ENCODE assay signal across 8 cellular contexts in genomic region chr22:36258750-36259619, GRCh38. TPM values are rescaled to one million over a fixed set of nuclear protein-coding genes. Genes with fewer than 3 reads are reported as not detected.
DNase-seq lines count a peak whose midpoint lies in the region; ATAC-seq lines count a peak whose summit lies in the region.

No MANE protein-coding gene starts in this region.

- H3K27ac Mint-ChIP-seq in activated CD4-positive, alpha-beta T cell treated with anti-CD3 and anti-CD28 coated beads for 36 hours, result peak overlapping the region; percentile 80
- H3K27ac Mint-ChIP-seq in stimulated activated naive CD8-positive, alpha-beta T cell treated with anti-CD3 and anti-CD28 coated beads, Interleukin-15, Interleukin-2, amounts not matched to agents 100 ng/mL and 50 ng/mL, for 24 hours, result peak overlapping the region; percentile 72

- ATAC-seq in activated CD4-positive, alpha-beta T cell treated with anti-CD3 and anti-CD28 coated beads for 36 hours, result peak; percentile 68
- no peak for ATAC-seq in HG03460 (IDR thresholded peaks at IDR 0.05; ENCODE audit: unreplicated experiment)
- no peak for ATAC-seq in GM21528 (IDR thresholded peaks at IDR 0.05; ENCODE audit: low FRiP score, unreplicated experiment)

- H3K4me1 Mint-ChIP-seq in activated CD4-positive, alpha-beta T cell treated with anti-CD3 and anti-CD28 coated beads for 36 hours, result peaks cover 43% of the 10 kb centered on the region
- peaks cover 48% of the 10 kb centered on the region for H3K4me1 Mint-ChIP-seq in stimulated activated naive CD8-positive, alpha-beta T cell treated with anti-CD3 and anti-CD28 coated beads, Interleukin-15, Interleukin-2, amounts not matched to agents 100 ng/mL and 50 ng/mL, for 24 hours (ENCODE audit: low read depth)

- CTCF ChIA-PET in activated CD4-positive, alpha-beta T cell treated with anti-CD3 and anti-CD28 coated beads for 36 hours (lab: Charles Lee), result interaction anchor here (0.5 to 1.1 kb wide), 5 partner anchors 19 to 227 kb away, joined by 3 to 4 read pairs (median 3); no protein-coding TSS in a partner anchor

- peak; percentile 67 for DNase-seq in activated CD4-positive, alpha-beta T cell treated with anti-CD3 and anti-CD28 coated beads for 36 hours
- no peak for DNase-seq in activated CD4-positive, alpha-beta T cell treated with anti-CD3 and anti-CD28 coated beads, Interleukin-2, amount 50 U/mL, for 1 hour
- peak; percentile 53 to 67 for DNase-seq in activated T-cell treated with anti-CD3 and anti-CD28 coated beads, Interleukin-2, amount 50 U/mL, for 48 hours
- peak; percentile 75 for DNase-seq in iPS-NIHi11 (ENCODE audit: low spot score)
- DNase-seq in NCI-H1092 (lab: John Stamatoyannopoulos, UW), result no peak

- H3K4me3 Mint-ChIP-seq in activated CD4-positive, alpha-beta T cell treated with anti-CD3 and anti-CD28 coated beads for 36 hours, result peak overlapping the region; percentile 16
- peak overlapping the region; percentile 10 for H3K4me3 Mint-ChIP-seq in stimulated activated naive CD8-positive, alpha-beta T cell treated with anti-CD3 and anti-CD28 coated beads, Interleukin-15, Interleukin-2, amounts not matched to agents 100 ng/mL and 50 ng/mL, for 24 hours

- POLR2A ChIA-PET in activated CD4-positive, alpha-beta T cell treated with anti-CD3 and anti-CD28 coated beads for 36 hours (lab: Charles Lee), result interaction anchor here (0.8 kb wide), 1 partner anchor 9 kb away, joined by 3 read pairs; no protein-coding TSS in a partner anchor

- intact Hi-C loops in activated CD4-positive, alpha-beta T cell treated with anti-CD3 and anti-CD28 coated beads for 36 hours (cut with DNase I, micrococcal nuclease), result no loop called here

- H3K27me3 Mint-ChIP-seq in activated CD4-positive, alpha-beta T cell treated with anti-CD3 and anti-CD28 coated beads for 36 hours, result no peaks in the 10 kb centered on the region
- no peaks in the 10 kb centered on the region for H3K27me3 Mint-ChIP-seq in stimulated activated naive CD8-positive, alpha-beta T cell treated with anti-CD3 and anti-CD28 coated beads, Interleukin-15, Interleukin-2, amounts not matched to agents 100 ng/mL and 50 ng/mL, for 24 hours

- no peaks in the 10 kb centered on the region for H3K9me3 Mint-ChIP-seq in activated CD4-positive, alpha-beta T cell treated with anti-CD3 and anti-CD28 coated beads for 36 hours (ENCODE audit: low read depth)
- H3K9me3 Mint-ChIP-seq in stimulated activated naive CD8-positive, alpha-beta T cell treated with anti-CD3 and anti-CD28 coated beads, Interleukin-15, Interleukin-2, amounts not matched to agents 100 ng/mL and 50 ng/mL, for 24 hours, result no peaks in the 10 kb centered on the region

- peaks cover 57% of the 10 kb centered on the region for H3K36me3 Mint-ChIP-seq in activated CD4-positive, alpha-beta T cell treated with anti-CD3 and anti-CD28 coated beads for 36 hours (ENCODE audit: low read depth)
- H3K36me3 Mint-ChIP-seq in stimulated activated naive CD8-positive, alpha-beta T cell treated with anti-CD3 and anti-CD28 coated beads, Interleukin-15, Interleukin-2, amounts not matched to agents 100 ng/mL and 50 ng/mL, for 24 hours (ENCODE audit: low read depth), result peaks cover 48% of the 10 kb centered on the region

RNA-seq across cellular contexts. Expression of gene APOL1, which starts 6.1 kb away (rescaled TPM):
- total RNA-seq in activated CD4-positive, alpha-beta T cell treated with anti-CD3 and anti-CD28 coated beads for 36 hours, result 10 to 100 TPM; 32.0 to 37.2 TPM

RNA-seq across cellular contexts. Expression of gene APOL2, which starts 19.7 kb away (rescaled TPM):
- 10 to 100 TPM; 64.5 TPM for total RNA-seq in activated CD4-positive, alpha-beta T cell treated with anti-CD3 and anti-CD28 coated beads for 36 hours

RNA-seq across cellular contexts. Expression of gene APOL4, which starts 57.4 kb away (rescaled TPM):
- under 1 TPM; 0.16 to 0.21 TPM for total RNA-seq in activated CD4-positive, alpha-beta T cell treated with anti-CD3 and anti-CD28 coated beads for 36 hours

Comparison
In these comparisons a context has a peak if more than half of its experiments do, and no peak if none do; other contexts are left out.
1. DNase-seq: peak in activated CD4-positive, alpha-beta T cell treated with anti-CD3 and anti-CD28 coated beads for 36 hours (single experiment), activated T-cell treated with anti-CD3 and anti-CD28 coated beads, Interleukin-2, amount 50 U/mL, for 48 hours (2 of 2) and iPS-NIHi11 (single experiment); none in activated CD4-positive, alpha-beta T cell treated with anti-CD3 and anti-CD28 coated beads, Interleukin-2, amount 50 U/mL, for 1 hour (single experiment) and NCI-H1092 (single experiment).